In the genomic region with DNA sequence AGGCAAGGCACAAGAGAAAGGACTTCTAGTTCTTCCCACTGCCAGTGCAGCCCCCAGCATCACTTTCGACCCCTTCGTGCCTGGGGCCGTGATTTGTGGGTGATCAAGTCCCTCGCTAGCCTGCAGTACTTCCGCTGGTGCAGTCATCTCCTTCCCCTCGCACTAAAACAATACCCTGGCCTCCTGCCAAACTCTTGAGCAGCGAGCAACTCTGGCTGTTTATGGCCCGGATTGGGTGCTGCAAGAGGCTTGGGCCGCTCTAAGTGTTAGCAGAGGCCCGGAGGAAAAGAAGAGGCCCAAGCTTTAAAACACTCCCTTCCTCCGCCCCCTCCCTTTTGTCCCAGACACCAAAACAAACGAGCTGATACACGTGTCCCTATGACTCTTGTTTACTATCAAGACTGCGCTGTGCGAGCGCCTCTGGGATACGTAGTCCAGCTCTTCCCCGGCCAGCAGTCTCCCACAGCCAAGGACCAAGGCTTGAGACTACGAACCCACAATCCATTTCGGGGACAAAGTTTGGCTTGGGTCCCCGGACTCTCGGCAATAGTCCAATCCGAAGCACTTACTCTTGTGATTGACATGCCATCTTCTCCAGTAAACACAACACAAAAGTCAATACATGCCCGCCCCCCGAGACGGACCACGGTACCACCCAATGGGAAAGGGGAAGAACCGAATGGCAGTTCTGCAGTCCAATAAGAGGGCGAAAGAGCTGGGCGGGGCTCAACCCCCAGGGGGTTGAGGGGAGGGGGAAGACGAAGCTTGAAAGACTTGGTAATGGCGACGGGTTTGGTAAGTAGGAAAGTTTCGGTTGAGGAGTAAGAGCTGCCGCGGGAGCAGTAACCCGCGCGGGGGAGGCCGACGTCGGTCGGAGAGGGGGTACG, we compare ENCODE assay signal across 8 cellular contexts.
DNase-seq lines count a peak whose midpoint lies in the region; ATAC-seq lines count a peak whose summit lies in the region.

A gene with protein sequence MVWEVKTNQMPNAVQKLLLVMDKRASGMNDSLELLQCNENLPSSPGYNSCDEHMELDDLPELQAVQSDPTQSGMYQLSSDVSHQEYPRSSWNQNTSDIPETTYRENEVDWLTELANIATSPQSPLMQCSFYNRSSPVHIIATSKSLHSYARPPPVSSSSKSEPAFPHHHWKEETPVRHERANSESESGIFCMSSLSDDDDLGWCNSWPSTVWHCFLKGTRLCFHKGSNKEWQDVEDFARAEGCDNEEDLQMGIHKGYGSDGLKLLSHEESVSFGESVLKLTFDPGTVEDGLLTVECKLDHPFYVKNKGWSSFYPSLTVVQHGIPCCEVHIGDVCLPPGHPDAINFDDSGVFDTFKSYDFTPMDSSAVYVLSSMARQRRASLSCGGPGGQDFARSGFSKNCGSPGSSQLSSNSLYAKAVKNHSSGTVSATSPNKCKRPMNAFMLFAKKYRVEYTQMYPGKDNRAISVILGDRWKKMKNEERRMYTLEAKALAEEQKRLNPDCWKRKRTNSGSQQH (plus strand): TSS at position 771 of the 887 bp plus-strand sequence. CDS start 10,891 bp downstream, outside the sequence.

- peak within 1 kb of the TSS; percentile 86 to 99 (median 96) for H3K27ac ChIP-seq in BLaER1 treated with 17β-estradiol and CSF1 and Interleukin-3, amounts not matched to agents 10 nM and 100 nM

- peak within 1 kb of the TSS; percentile 91 to 100 (median 98) for H3K9ac ChIP-seq in BLaER1 treated with 17β-estradiol and CSF1 and Interleukin-3, amounts not matched to agents 10 nM and 100 nM

- H4K20me1 ChIP-seq in BLaER1 treated with 17β-estradiol and CSF1 and Interleukin-3, amounts not matched to agents 10 nM and 100 nM, result peaks cover 5 to 38% (median 23%) of the 10 kb centered on the region in 11 experiments; a peak in 17 of 22 replicates

- H3K9me3 ChIP-seq in BLaER1 treated with 17β-estradiol and CSF1 and Interleukin-3, amounts not matched to agents 10 nM and 100 nM (replicated peaks in 1 of 11), result no peaks in the 10 kb centered on the region

- H3K4me2 ChIP-seq in BLaER1 treated with 17β-estradiol and CSF1 and Interleukin-3, amounts not matched to agents 10 nM and 100 nM, result peak within 1 kb of the TSS; percentile 83 to 98 (median 94)

- peaks cover 0 to 13% (median 6%) of the 10 kb centered on the region in 11 experiments; a peak in 5 of 22 replicates for H3K36me3 ChIP-seq in BLaER1 treated with 17β-estradiol and CSF1 and Interleukin-3, amounts not matched to agents 10 nM and 100 nM

- ATAC-seq in GM19372 (IDR thresholded peaks at IDR 0.05; ENCODE audit: low read depth, unreplicated experiment), result peak; percentile 83
- peak; percentile 82 for ATAC-seq in HG03558 (IDR thresholded peaks at IDR 0.05; ENCODE audit: extremely low read depth, unreplicated experiment)

- peaks cover 8 to 36% (median 27%) of the 10 kb centered on the region in 10 experiments; a peak in 19 of 20 replicates for H3K4me1 ChIP-seq in BLaER1 treated with 17β-estradiol and CSF1 and Interleukin-3, amounts not matched to agents 10 nM and 100 nM

- no peaks in the 10 kb centered on the region for H3K27me3 ChIP-seq in BLaER1 treated with 17β-estradiol and CSF1 and Interleukin-3, amounts not matched to agents 10 nM and 100 nM

- DNase-seq in NCI-H748 treated with DMSO at 0.1 percent for 48 hours (lab: John Stamatoyannopoulos, UW) (peak; percentile 97), dedifferentiated amniotic fluid mesenchymal stem cell (ENCODE audit: extremely low spot score) (peak; percentile 100), left kidney (ENCODE audit: low read depth, low spot score) (peak; percentile 100)
- DNase-seq in activated CD4-positive, alpha-beta T cell treated with anti-CD3 and anti-CD28 coated beads, Interleukin-2, amount 50 U/mL, for 24 hours (ENCODE audit: low read depth in 1 of 2, low spot score in 1 of 2), result peak; percentile 87 to 98
- DNase-seq in stimulated activated CD4-positive, alpha-beta T cell treated with anti-CD3 and anti-CD28 coated beads, Interleukin-2, amount 100 ng/mL, for 24 hours, result peak; percentile 94 to 98

- H3K4me3 ChIP-seq in BLaER1 treated with 17β-estradiol and CSF1 and Interleukin-3, amounts not matched to agents 10 nM and 100 nM, result peak within 1 kb of the TSS; percentile 68 to 86 (median 81)

Comparison
In these comparisons a context has a peak if more than half of its experiments do, and no peak if none do; other contexts are left out.
1. Peak in every context shown above with its lines: DNase-seq, ATAC-seq, H3K4me3 ChIP-seq and H3K27ac ChIP-seq.